ENCODE assay signal across 2 cellular contexts in genomic region chr2:10296142-10296541, GRCh38.
TF ChIP-seq lines count a peak whose summit lies in the region.

No MANE protein-coding gene starts in this region.

TF ChIP-seq in GM23338, 12 proteins besides CTCF, POLR2A, EP300 and RAD21:
- no peak for TF ChIP-seq ZNF114 (CRISPR knock-in tag; IDR thresholded peaks at IDR 0.05)
- no peak for TF ChIP-seq POLR2AphosphoS5 (IDR thresholded peaks at IDR 0.05; ENCODE audit: low read depth)
- TF ChIP-seq ZNF331 (CRISPR knock-in tag; IDR thresholded peaks at IDR 0.05; ENCODE audit: low read depth), result no peak
- no peak for TF ChIP-seq STAT1 (IDR thresholded peaks at IDR 0.05; ENCODE audit: unreplicated experiment)
- TF ChIP-seq ZNF462 (CRISPR knock-in tag; IDR thresholded peaks at IDR 0.05), result no peak
- TF ChIP-seq REST (IDR thresholded peaks at IDR 0.05; ENCODE audit: unreplicated experiment), result no peak

TF ChIP-seq in H1, 55 proteins besides CTCF, POLR2A, EP300 and RAD21:
- no peak for TF ChIP-seq SIN3A (conservative IDR thresholded peaks at IDR 0.05 in 1 of 2, IDR thresholded peaks at IDR 0.05 in 1 of 2; ENCODE audit: low read depth in 1 of 2, low read length in 2 of 2)
- no peak for TF ChIP-seq E2F6 (IDR thresholded peaks at IDR 0.05)
- TF ChIP-seq CREB1 (IDR thresholded peaks at IDR 0.05), result no peak
- TF ChIP-seq KDM1A (IDR thresholded peaks at IDR 0.05; ENCODE audit: borderline replicate concordance, low read length), result no peak
- TF ChIP-seq RXRA (IDR thresholded peaks at IDR 0.05; ENCODE audit: insufficient read depth, low read depth, low read length), result no peak
- no peak for TF ChIP-seq JUN (IDR thresholded peaks at IDR 0.05; ENCODE audit: low read depth, low read length)
- TF ChIP-seq SIX5 (IDR thresholded peaks at IDR 0.05; ENCODE audit: low read depth, low read length), result no peak
- no peak for TF ChIP-seq SP1 (IDR thresholded peaks at IDR 0.05; ENCODE audit: low read depth, low read length)
- no peak for TF ChIP-seq TCF12 (IDR thresholded peaks at IDR 0.05; ENCODE audit: low read depth, low read length)
- TF ChIP-seq ATF2 (IDR thresholded peaks at IDR 0.05; ENCODE audit: low read length), result no peak
- TF ChIP-seq HDAC6 (IDR thresholded peaks at IDR 0.05; ENCODE audit: low read depth, low read length), result no peak
- no peak for TF ChIP-seq SAP30 (IDR thresholded peaks at IDR 0.05; ENCODE audit: insufficient read depth, insufficient replicate concordance, low read length)
- no peak for TF ChIP-seq YY1 (IDR thresholded peaks at IDR 0.05; ENCODE audit: low read depth, low read length)
- no peak for TF ChIP-seq SIRT6 (IDR thresholded peaks at IDR 0.05; ENCODE audit: low read length)
- no peak for TF ChIP-seq EGR1 (IDR thresholded peaks at IDR 0.05; ENCODE audit: borderline replicate concordance, low read depth, low read length)
- TF ChIP-seq SP4 (IDR thresholded peaks at IDR 0.05; ENCODE audit: low read length), result no peak
- TF ChIP-seq USF2 (IDR thresholded peaks at IDR 0.05; ENCODE audit: low read length), result no peak
- no peak for TF ChIP-seq BCL11A (IDR thresholded peaks at IDR 0.05; ENCODE audit: low read depth in 2 of 2, low read length in 2 of 2)
